In genomic region chr14:46290706-46291105, GRCh38 we compare ENCODE assay signal across 19 cellular contexts.
A peak's percentile ranks its signal among the peaks of the same experiment; 100 is the strongest.
DNase-seq lines count a peak whose midpoint lies in the region; ATAC-seq lines count a peak whose summit lies in the region.
"Had no signal": no experiment of that assay in that cellular context is flagged by ENCODE, and none has a peak within 500 bp of the region (broad histone marks: within the 10 kb centered on the region; RNA-seq: fewer than 3 reads in every experiment).

No MANE protein-coding gene starts in this region.

- H3K4me1 Mint-ChIP-seq in activated CD4-positive, alpha-beta memory T cell treated with anti-CD3 and anti-CD28 coated beads for 36 hours (ENCODE audit: low read depth) = no peaks in the 10 kb centered on the region
- H3K4me1 Mint-ChIP-seq: B cell; CD4-positive, CD25-positive, alpha-beta regulatory T cell had no signal

- POLR2A ChIA-PET in activated CD4-positive, alpha-beta memory T cell treated with anti-CD3 and anti-CD28 coated beads for 36 hours (lab: Charles Lee) = no interaction called here

- no peak overlapping the region for H3K4me3 Mint-ChIP-seq in activated CD4-positive, alpha-beta memory T cell treated with anti-CD3 and anti-CD28 coated beads for 36 hours
- H3K4me3 Mint-ChIP-seq: B cell; CD4-positive, CD25-positive, alpha-beta regulatory T cell; CD8-positive, alpha-beta T cell; HFFc6 had no signal

- no peak overlapping the region for H3K4me3 ChIP-seq in SJCRH30
- H3K4me3 ChIP-seq: BLaER1, HAP-1 had no signal

- intact Hi-C loops in activated CD4-positive, alpha-beta memory T cell treated with anti-CD3 and anti-CD28 coated beads for 36 hours (cut with micrococcal nuclease) = no loop called here

- DNase-seq in DMS53 (lab: John Stamatoyannopoulos, UW) (peak; percentile 27), DMS53 treated with DMSO at 0.1 percent for 48 hours (lab: John Stamatoyannopoulos, UW; ENCODE audit: unreplicated experiment) (no peak), NCI-H82 treated with DMSO at 0.1 percent for 48 hours (lab: John Stamatoyannopoulos, UW; ENCODE audit: unreplicated experiment) (peak; percentile 83), SJCRH30 (peak; percentile 73 to 93), UCSD-AML1 (lab: John Stamatoyannopoulos, UW; ENCODE audit: unreplicated experiment) (no peak)
- no peak for DNase-seq in activated CD4-positive, alpha-beta memory T cell treated with anti-CD3 and anti-CD28 coated beads for 36 hours
- DNase-seq: Caco-2; CD4-positive, CD25-positive, alpha-beta regulatory T cell; CD8-positive, alpha-beta T cell; DND-41; GOT3; HFFc6 had no signal

- H3K27ac Mint-ChIP-seq in activated CD4-positive, alpha-beta memory T cell treated with anti-CD3 and anti-CD28 coated beads for 36 hours = no peak overlapping the region
- H3K27ac Mint-ChIP-seq: B cell; CD4-positive, CD25-positive, alpha-beta regulatory T cell; CD8-positive, alpha-beta T cell; HFFc6 had no signal

- no peaks in the 10 kb centered on the region for H3K27me3 ChIP-seq in SJCRH30
- H3K27me3 ChIP-seq: BLaER1 had no signal

- no peaks in the 10 kb centered on the region for H3K36me3 ChIP-seq in SJCRH30
- H3K36me3 ChIP-seq: BLaER1, HAP-1 had no signal

- peak overlapping the region; percentile 31; the same call in 1 of the 2 replicates for H3K27ac ChIP-seq in SJCRH30
- H3K27ac ChIP-seq: 22Rv1, BLaER1, C4-2B had no signal

- ATAC-seq in GM21360 (IDR thresholded peaks at IDR 0.05; ENCODE audit: unreplicated experiment) (no peak), GM19328 (IDR thresholded peaks at IDR 0.05; ENCODE audit: unreplicated experiment) (no peak)
- ATAC-seq: CD8-positive, alpha-beta T cell had no signal

- H3K4me1 ChIP-seq in SJCRH30 = peaks cover 16% of the 10 kb centered on the region
- H3K4me1 ChIP-seq: BLaER1, Caco-2, HAP-1 had no signal

- CTCF ChIA-PET in activated CD4-positive, alpha-beta memory T cell treated with anti-CD3 and anti-CD28 coated beads for 36 hours (lab: Charles Lee) = no interaction called here

- peaks cover 42% of the 10 kb centered on the region for H3K9me3 Mint-ChIP-seq in activated CD4-positive, alpha-beta memory T cell treated with anti-CD3 and anti-CD28 coated beads for 36 hours

- H3K9me3 ChIP-seq in SJCRH30 (replicated peaks) = no peaks in the 10 kb centered on the region; the same call in 1 of the 2 replicates
- H3K9me3 ChIP-seq: Caco-2, HAP-1 had no signal

- no peaks in the 10 kb centered on the region for H3K27me3 Mint-ChIP-seq in activated CD4-positive, alpha-beta memory T cell treated with anti-CD3 and anti-CD28 coated beads for 36 hours
- H3K27me3 Mint-ChIP-seq: B cell; CD4-positive, CD25-positive, alpha-beta regulatory T cell had no signal

- H3K36me3 Mint-ChIP-seq in activated CD4-positive, alpha-beta memory T cell treated with anti-CD3 and anti-CD28 coated beads for 36 hours = no peaks in the 10 kb centered on the region
- H3K36me3 Mint-ChIP-seq: CD4-positive, CD25-positive, alpha-beta regulatory T cell; CD8-positive, alpha-beta T cell had no signal

Comparison
In these comparisons a context has a peak if more than half of its experiments do, and no peak if none do; other contexts are left out.
1. DNase-seq: peak in DMS53 (single experiment), NCI-H82 treated with DMSO at 0.1 percent for 48 hours (single experiment) and SJCRH30 (2 of 2); none in DMS53 treated with DMSO at 0.1 percent for 48 hours (single experiment), UCSD-AML1 (single experiment) and activated CD4-positive, alpha-beta memory T cell treated with anti-CD3 and anti-CD28 coated beads for 36 hours (single experiment).